In genomic region chr20:59469266-59470252, GRCh38 we compare ENCODE assay signal across 27 cellular contexts.
DNase-seq lines count a peak whose midpoint lies in the region; ATAC-seq and TF ChIP-seq lines count a peak whose summit lies in the region.
"Had no signal": no experiment of that assay in that cellular context is flagged by ENCODE, and none has a peak within 500 bp of the region (broad histone marks: within the 10 kb centered on the region; RNA-seq: fewer than 3 reads in every experiment).

No MANE protein-coding gene starts in this region.

- POLR2A ChIA-PET in WTC11 (lab: Charles Lee) = no interaction called here
- POLR2A ChIA-PET in OCI-LY7 (lab: Charles Lee) = no interaction called here

- H3K9me3 Mint-ChIP-seq in activated naive CD4-positive, alpha-beta T cell treated with anti-CD3 and anti-CD28 coated beads, Interleukin-2, amount 50 U/mL, for 24 hours = no peaks in the 10 kb centered on the region
- no peaks in the 10 kb centered on the region for H3K9me3 Mint-ChIP-seq in activated naive CD4-positive, alpha-beta T cell treated with anti-CD3 and anti-CD28 coated beads for 36 hours
- H3K9me3 Mint-ChIP-seq in WTC11 = peaks cover 13% of the 10 kb centered on the region
- peaks cover 9% of the 10 kb centered on the region for H3K9me3 Mint-ChIP-seq in neural progenitor cell
- H3K9me3 Mint-ChIP-seq: activated T-cell treated with anti-CD3 and anti-CD28 coated beads, Interleukin-2, amount 50 U/mL, for 4 hours; CD4-positive, CD25-positive, alpha-beta regulatory T cell; effector memory CD8-positive, alpha-beta T cell; T-helper 1 cell treated with Interleukin-12 subunit alpha and Interleukin-12 subunit beta and Interleukin-4 antibody, amounts not matched to agents 30 μg/mL and 1 μg/mL, for 36 hours had no signal

- H3K27me3 Mint-ChIP-seq in activated naive CD4-positive, alpha-beta T cell treated with anti-CD3 and anti-CD28 coated beads, Interleukin-2, amount 50 U/mL, for 24 hours = no peaks in the 10 kb centered on the region
- peaks cover 3% of the 10 kb centered on the region for H3K27me3 Mint-ChIP-seq in activated naive CD4-positive, alpha-beta T cell treated with anti-CD3 and anti-CD28 coated beads for 36 hours (ENCODE audit: low read depth)
- H3K27me3 Mint-ChIP-seq in WTC11 (ENCODE audit: low read depth) (peaks cover 7% of the 10 kb centered on the region), neural progenitor cell (ENCODE audit: insufficient read depth, low read depth) (peaks cover 7% of the 10 kb centered on the region)

- H3K4me3 ChIP-seq in neural progenitor cell (no peak overlapping the region), stomach (no peak overlapping the region), heart left ventricle (no peak overlapping the region), smooth muscle cell (no peak overlapping the region), OCI-LY7 (ENCODE audit: low read depth, low read length, poor library complexity, severe bottlenecking) (no peak overlapping the region)
- H3K4me3 ChIP-seq: PC-9, skin epidermis had no signal

- H3K27ac ChIP-seq in neural progenitor cell = no peak overlapping the region
- H3K27ac ChIP-seq in stomach = no peak overlapping the region
- H3K27ac ChIP-seq in heart left ventricle = no peak overlapping the region
- no peak overlapping the region for H3K27ac ChIP-seq in smooth muscle cell (ENCODE audit: low read depth)
- no peak overlapping the region for H3K27ac ChIP-seq in OCI-LY7 (ENCODE audit: low read depth, low read length, poor library complexity, severe bottlenecking)
- H3K27ac ChIP-seq: PC-9, skin epidermis had no signal

- H3K9ac ChIP-seq in neural progenitor cell = no peak overlapping the region
- H3K9ac ChIP-seq in smooth muscle cell (ENCODE audit: low read depth) = no peak overlapping the region
- H3K9ac ChIP-seq: SK-N-SH had no signal

- H3K27me3 ChIP-seq in neural progenitor cell (no peaks in the 10 kb centered on the region), stomach (peaks cover 0 to 35% (median 4%) of the 10 kb centered on the region in 3 donors), heart left ventricle (peaks cover 0 to 13% (median 0%) of the 10 kb centered on the region in 9 donors), smooth muscle cell (ENCODE audit: low read depth) (peaks cover 6% of the 10 kb centered on the region)

- no peak overlapping the region for H3K4me3 Mint-ChIP-seq in activated naive CD4-positive, alpha-beta T cell treated with anti-CD3 and anti-CD28 coated beads, Interleukin-2, amount 50 U/mL, for 24 hours
- no peak overlapping the region for H3K4me3 Mint-ChIP-seq in activated naive CD4-positive, alpha-beta T cell treated with anti-CD3 and anti-CD28 coated beads for 36 hours
- H3K4me3 Mint-ChIP-seq in WTC11 (no peak overlapping the region), neural progenitor cell (no peak overlapping the region)
- H3K4me3 Mint-ChIP-seq: activated CD8-positive, alpha-beta memory T cell treated with anti-CD3 and anti-CD28 coated beads, Interleukin-2, amount 10 ng/mL, durations not matched to agents 7 days and 5 days; activated T-cell treated with anti-CD3 and anti-CD28 coated beads, Interleukin-2, amount 50 U/mL, for 4 hours; CD4-positive, CD25-positive, alpha-beta regulatory T cell; effector memory CD8-positive, alpha-beta T cell; T-helper 1 cell treated with Interleukin-12 subunit alpha and Interleukin-12 subunit beta and Interleukin-4 antibody, amounts not matched to agents 30 μg/mL and 1 μg/mL, for 36 hours had no signal

- no peak overlapping the region for H3K4me2 ChIP-seq in neural progenitor cell
- no peak overlapping the region for H3K4me2 ChIP-seq in smooth muscle cell
- no peak overlapping the region for H3K4me2 ChIP-seq in OCI-LY7 (ENCODE audit: low read length)
- H3K4me2 ChIP-seq: PC-9, SK-N-SH had no signal

- ATAC-seq in WTC11 (peak; percentile 86), heart left ventricle (no peak)
- ATAC-seq: activated CD8-positive, alpha-beta memory T cell treated with anti-CD3 and anti-CD28 coated beads, Interleukin-2, amount 10 ng/mL, durations not matched to agents 7 days and 5 days; activated T-cell treated with anti-CD3 and anti-CD28 coated beads, Interleukin-2, amount 50 U/mL, for 4 hours; effector memory CD8-positive, alpha-beta T cell; left ventricle myocardium superior; Right ventricle myocardium inferior had no signal

- H3K36me3 Mint-ChIP-seq in activated naive CD4-positive, alpha-beta T cell treated with anti-CD3 and anti-CD28 coated beads, Interleukin-2, amount 50 U/mL, for 24 hours = no peaks in the 10 kb centered on the region
- H3K36me3 Mint-ChIP-seq in activated naive CD4-positive, alpha-beta T cell treated with anti-CD3 and anti-CD28 coated beads for 36 hours (ENCODE audit: low read depth) = no peaks in the 10 kb centered on the region
- H3K36me3 Mint-ChIP-seq in WTC11 (peaks cover 7% of the 10 kb centered on the region), neural progenitor cell (no peaks in the 10 kb centered on the region)
- H3K36me3 Mint-ChIP-seq: activated CD8-positive, alpha-beta memory T cell treated with anti-CD3 and anti-CD28 coated beads, Interleukin-2, amount 10 ng/mL, durations not matched to agents 7 days and 5 days; CD4-positive, CD25-positive, alpha-beta regulatory T cell had no signal

- no peaks in the 10 kb centered on the region for H3K79me2 ChIP-seq in neural progenitor cell (ENCODE audit: low read depth)
- H3K79me2 ChIP-seq in smooth muscle cell (ENCODE audit: low read depth) = no peaks in the 10 kb centered on the region
- H3K79me2 ChIP-seq in OCI-LY7 (ENCODE audit: insufficient read depth, low read depth, low read length) = no peaks in the 10 kb centered on the region

- TF ChIP-seq POLR2A in stomach (IDR thresholded peaks at IDR 0.05) (no peak), heart left ventricle (IDR thresholded peaks at IDR 0.05) (no peak)

- peaks cover 16% of the 10 kb centered on the region for H3F3A ChIP-seq in neural progenitor cell (ENCODE audit: low read depth)
- no peaks in the 10 kb centered on the region for H3F3A ChIP-seq in smooth muscle cell (ENCODE audit: low read depth)

- H4K20me1 ChIP-seq in neural progenitor cell (ENCODE audit: low read depth) (no peaks in the 10 kb centered on the region), smooth muscle cell (ENCODE audit: low read depth) (no peaks in the 10 kb centered on the region), OCI-LY7 (ENCODE audit: insufficient read depth, low read length) (no peaks in the 10 kb centered on the region)

- peak overlapping the region; percentile 88 for H2AFZ ChIP-seq in neural progenitor cell (replicated peaks)
- no peak overlapping the region for H2AFZ ChIP-seq in smooth muscle cell (ENCODE audit: low read depth)
- no peak overlapping the region for H2AFZ ChIP-seq in OCI-LY7 (ENCODE audit: low read length)
- H2AFZ ChIP-seq: PC-9 had no signal

- H3K36me3 ChIP-seq in neural progenitor cell (no peaks in the 10 kb centered on the region), stomach (no peaks in the 10 kb centered on the region), heart left ventricle (no peaks in the 10 kb centered on the region), smooth muscle cell (ENCODE audit: low read depth) (no peaks in the 10 kb centered on the region), OCI-LY7 (ENCODE audit: insufficient read depth, low read length) (no peaks in the 10 kb centered on the region)

- WGBS in stomach, 5 donors = 54 to 65% (median 57%) methylated on average over 27 to 34 of the region's 34 CpGs
- 74 to 81% (median 78%) methylated on average over 34 of the region's 34 CpGs for WGBS in heart left ventricle, 4 donors
- 79% methylated on average over 34 of the region's 34 CpGs for WGBS in smooth muscle cell (ENCODE audit: low lambda C conversion rate)

- H3K4me1 ChIP-seq in neural progenitor cell (peaks cover 19% of the 10 kb centered on the region), stomach (no peaks in the 10 kb centered on the region), heart left ventricle (no peaks in the 10 kb centered on the region), smooth muscle cell (ENCODE audit: low read depth) (peaks cover 3% of the 10 kb centered on the region), OCI-LY7 (ENCODE audit: insufficient read depth, low read length, poor library complexity, severe bottlenecking) (no peaks in the 10 kb centered on the region)

- TF ChIP-seq CTCF in WTC11 (IDR thresholded peaks at IDR 0.05) (no peak), neural progenitor cell (IDR thresholded peaks at IDR 0.05) (peak; percentile 26), stomach (IDR thresholded peaks at IDR 0.05) (no peak), heart left ventricle (IDR thresholded peaks at IDR 0.05) (no peak), smooth muscle cell (IDR thresholded peaks at IDR 0.05; ENCODE audit: borderline replicate concordance, insufficient read depth, poor library complexity, severe bottlenecking) (no peak), OCI-LY7 (conservative IDR thresholded peaks at IDR 0.05; ENCODE audit: low read length) (no peak)

- CTCF ChIA-PET in activated naive CD4-positive, alpha-beta T cell treated with anti-CD3 and anti-CD28 coated beads for 36 hours (lab: Charles Lee) = no interaction called here
- CTCF ChIA-PET in WTC11 (lab: Charles Lee) (interaction anchor here (0.9 to 2.5 kb wide), 3 partner anchors 13 to 26 kb away, joined by 3 to 13 read pairs (median 6); no protein-coding TSS in a partner anchor), OCI-LY7 (lab: Charles Lee; ENCODE audit: unreplicated experiment) (no interaction called here)

- H3K9me2 ChIP-seq in OCI-LY7 (ENCODE audit: insufficient read depth, low read length) = no peaks in the 10 kb centered on the region
- H3K9me2 ChIP-seq: SK-N-SH had no signal

- no peaks in the 10 kb centered on the region for H3K9me3 ChIP-seq in neural progenitor cell (ENCODE audit: low read depth)
- no peaks in the 10 kb centered on the region for H3K9me3 ChIP-seq in stomach
- H3K9me3 ChIP-seq in heart left ventricle = no peaks in the 10 kb centered on the region
- no peaks in the 10 kb centered on the region for H3K9me3 ChIP-seq in smooth muscle cell (replicated peaks; ENCODE audit: low read depth)
- H3K9me3 ChIP-seq in OCI-LY7 (ENCODE audit: low read length) = no peaks in the 10 kb centered on the region
- H3K9me3 ChIP-seq: SK-N-SH had no signal

- TF ChIP-seq EP300 in stomach (IDR thresholded peaks at IDR 0.05) = no peak

- no peak for DNase-seq in activated naive CD4-positive, alpha-beta T cell treated with anti-CD3 and anti-CD28 coated beads for 36 hours
- peak; percentile 48 for DNase-seq in WTC11 (ENCODE audit: low spot score)
- peak; percentile 60 for DNase-seq in neural progenitor cell (ENCODE audit: low spot score)
- DNase-seq in stomach = no peak
- DNase-seq in heart left ventricle = no peak
- no peak for DNase-seq in smooth muscle cell (lab: John Stamatoyannopoulos, UW; ENCODE audit: unreplicated experiment)
- no peak for DNase-seq in OCI-LY7 (ENCODE audit: low spot score)
- DNase-seq: activated CD8-positive, alpha-beta memory T cell treated with anti-CD3 and anti-CD28 coated beads, Interleukin-2, amount 10 ng/mL, durations not matched to agents 7 days and 5 days; activated T-cell treated with anti-CD3 and anti-CD28 coated beads, Interleukin-2, amount 50 U/mL, for 4 hours; CD4-positive, CD25-positive, alpha-beta regulatory T cell; DMS79 treated with DMSO at 0.1 percent for 48 hours; effector memory CD8-positive, alpha-beta T cell; erythroblast; islet precursor cell; left ventricle myocardium superior; NCI-H1694; NCI-H2171; NCI-H510A; nucleus accumbens; SK-N-SH; stimulated activated CD4-positive, alpha-beta T cell treated with anti-CD3 and anti-CD28 coated beads, Interleukin-1b, Interleukin-23, amount 100 ng/mL, for 48 hours; stimulated activated naive CD4-positive, alpha-beta T cell treated with Interleukin-2 at 50 U/mL for 16 hours had no signal

- no TSS peak for BruUV-seq in OCI-LY7 (replicated peaks; lab: Mats Ljungman, UMichigan)

- intact Hi-C loops in activated naive CD4-positive, alpha-beta T cell treated with anti-CD3 and anti-CD28 coated beads for 36 hours (cut with micrococcal nuclease) = no loop called here
- intact Hi-C loops in stomach (cut with DNase I; ENCODE audit: low total_unique reads) = no loop called here
- intact Hi-C loops in heart left ventricle (cut with DNase I) = no loop called here
- intact Hi-C loops in OCI-LY7 (cut with micrococcal nuclease; ENCODE audit: unreplicated experiment) = no loop called here

- no peaks in the 10 kb centered on the region for H3K4me1 Mint-ChIP-seq in activated naive CD4-positive, alpha-beta T cell treated with anti-CD3 and anti-CD28 coated beads, Interleukin-2, amount 50 U/mL, for 24 hours
- no peaks in the 10 kb centered on the region for H3K4me1 Mint-ChIP-seq in activated naive CD4-positive, alpha-beta T cell treated with anti-CD3 and anti-CD28 coated beads for 36 hours (ENCODE audit: low read depth)
- H3K4me1 Mint-ChIP-seq in WTC11 (peaks cover 17% of the 10 kb centered on the region), neural progenitor cell (peaks cover 42% of the 10 kb centered on the region)
- H3K4me1 Mint-ChIP-seq: activated CD8-positive, alpha-beta memory T cell treated with anti-CD3 and anti-CD28 coated beads, Interleukin-2, amount 10 ng/mL, durations not matched to agents 7 days and 5 days; CD4-positive, CD25-positive, alpha-beta regulatory T cell had no signal

- H3K27ac Mint-ChIP-seq in activated naive CD4-positive, alpha-beta T cell treated with anti-CD3 and anti-CD28 coated beads, Interleukin-2, amount 50 U/mL, for 24 hours = peak overlapping the region; percentile 24
- no peak overlapping the region for H3K27ac Mint-ChIP-seq in activated naive CD4-positive, alpha-beta T cell treated with anti-CD3 and anti-CD28 coated beads for 36 hours
- no peak overlapping the region for H3K27ac Mint-ChIP-seq in WTC11
- peak overlapping the region; percentile 89 for H3K27ac Mint-ChIP-seq in neural progenitor cell
- H3K27ac Mint-ChIP-seq: activated CD8-positive, alpha-beta memory T cell treated with anti-CD3 and anti-CD28 coated beads, Interleukin-2, amount 10 ng/mL, durations not matched to agents 7 days and 5 days; CD4-positive, CD25-positive, alpha-beta regulatory T cell; effector memory CD8-positive, alpha-beta T cell; T-helper 1 cell treated with Interleukin-12 subunit alpha and Interleukin-12 subunit beta and Interleukin-4 antibody, amounts not matched to agents 30 μg/mL and 1 μg/mL, for 36 hours had no signal

Comparison
In these comparisons a context has a peak if more than half of its experiments do, and no peak if none do; other contexts are left out.
1. H3K27ac Mint-ChIP-seq: peak in activated naive CD4-positive, alpha-beta T cell treated with anti-CD3 and anti-CD28 coated beads, Interleukin-2, amount 50 U/mL, for 24 hours (single experiment) and neural progenitor cell (single experiment); none in activated naive CD4-positive, alpha-beta T cell treated with anti-CD3 and anti-CD28 coated beads for 36 hours (single experiment) and WTC11 (single experiment).
2. DNase-seq: peak in WTC11 (single experiment) and neural progenitor cell (single experiment); none in activated naive CD4-positive, alpha-beta T cell treated with anti-CD3 and anti-CD28 coated beads for 36 hours (single experiment), stomach (single experiment), heart left ventricle (0 of 5), smooth muscle cell (single experiment) and OCI-LY7 (single experiment).